8 cellular contexts compared by ENCODE assay signal in the genomic region with DNA sequence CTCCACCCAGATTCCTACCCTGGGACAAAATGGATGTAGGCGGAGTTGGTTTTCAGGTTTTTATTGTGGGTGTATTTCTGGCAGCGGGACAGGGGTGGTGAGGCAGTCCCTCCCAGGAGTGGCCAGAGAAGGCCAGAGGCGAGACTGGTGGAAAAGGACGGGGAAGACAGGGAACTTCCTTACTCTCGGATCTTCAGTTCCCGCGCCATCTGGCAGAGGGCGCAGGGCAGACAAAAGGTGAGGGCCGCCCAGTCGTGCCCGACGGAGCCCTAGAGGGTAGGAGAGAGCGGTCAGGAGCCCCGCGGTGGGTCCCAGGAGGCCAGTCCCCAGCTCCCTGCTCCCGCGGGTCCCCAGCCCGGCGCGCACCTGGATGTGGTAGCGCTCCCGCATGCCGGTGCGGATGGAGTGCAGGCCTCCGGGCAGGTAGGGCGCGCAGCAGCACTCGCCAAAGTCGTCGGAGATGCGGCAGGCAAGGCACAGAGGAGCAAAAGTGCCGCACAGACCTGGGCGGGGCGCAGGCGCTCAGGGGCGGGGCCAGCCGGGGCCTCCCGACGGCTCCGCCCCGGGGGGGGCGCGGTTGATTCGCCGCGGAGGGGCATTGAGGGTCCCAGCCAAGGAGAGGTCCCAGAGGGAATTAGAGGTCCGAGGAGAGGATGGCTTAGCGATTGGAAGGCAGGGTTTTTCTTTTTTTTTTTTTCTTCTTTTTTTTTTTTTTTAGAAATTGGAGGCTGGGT. TPM values are rescaled to one million over a fixed set of nuclear protein-coding genes. Genes with fewer than 3 reads are reported as not detected.
A peak's percentile ranks its signal among the peaks of the same experiment; 100 is the strongest.
DNase-seq lines count a peak whose midpoint lies in the region; TF ChIP-seq lines count a peak whose summit lies in the region.

No MANE protein-coding gene starts in this region.

- H3K27me3 Mint-ChIP-seq in activated T-cell treated with anti-CD3 and anti-CD28 coated beads, Interleukin-2, amount 50 U/mL, for 24 hours: peaks cover 48% of the 10 kb centered on the region
- H3K27me3 Mint-ChIP-seq in nephron progenitor cell (ENCODE audit: low read depth, poor library complexity): peaks cover 44% of the 10 kb centered on the region

- 1% methylated on average over 48 of the region's 48 CpGs for WGBS in HUES64

- peak overlapping the region; percentile 78 for H3K4me2 ChIP-seq in OCI-LY7 (ENCODE audit: low read length)
- H3K4me2 ChIP-seq in fibroblast of lung (ENCODE audit: extremely low read depth, insufficient read depth, low read length): peak overlapping the region; percentile 77

- H2AFZ ChIP-seq in OCI-LY7 (ENCODE audit: low read length): peak overlapping the region; percentile 78
- peak overlapping the region; percentile 52 for H2AFZ ChIP-seq in fibroblast of lung (ENCODE audit: low read length)

- H3K9ac ChIP-seq in HUES64 (ENCODE audit: low read depth, low read length) (peak overlapping the region; percentile 95), fibroblast of lung (ENCODE audit: insufficient read depth, low read length) (no peak overlapping the region), subcutaneous abdominal adipose tissue (ENCODE audit: low read length in 5 of 5) (peak overlapping the region in 2 of 5 donors; percentile 59 to 64)

- peak; percentile 32 for DNase-seq in DMS 273 treated with DMSO at 0.1 percent for 48 hours (lab: John Stamatoyannopoulos, UW)
- peak; percentile 77 for DNase-seq in OCI-LY7 (ENCODE audit: low spot score)
- peak; percentile 83 for DNase-seq in activated T-cell treated with anti-CD3 and anti-CD28 coated beads, Interleukin-2, amount 50 U/mL, for 24 hours
- DNase-seq in fibroblast of lung (ENCODE audit: low read depth in 2 of 2): peak; percentile 30 to 40
- peak; percentile 82 for DNase-seq in nephron progenitor cell
- DNase-seq in occipital lobe (lab: John Stamatoyannopoulos, UW): no peak

- peak overlapping the region; percentile 64 for H3K4me3 Mint-ChIP-seq in activated T-cell treated with anti-CD3 and anti-CD28 coated beads, Interleukin-2, amount 50 U/mL, for 24 hours
- H3K4me3 Mint-ChIP-seq in nephron progenitor cell: peak overlapping the region; percentile 84

- no peak overlapping the region for H3K27ac Mint-ChIP-seq in activated T-cell treated with anti-CD3 and anti-CD28 coated beads, Interleukin-2, amount 50 U/mL, for 24 hours
- H3K27ac Mint-ChIP-seq in nephron progenitor cell: peak overlapping the region; percentile 80

- CTCF ChIA-PET in OCI-LY7 (lab: Charles Lee; ENCODE audit: unreplicated experiment): no interaction called here

- peak overlapping the region; percentile 86; the same call in 1 of the 2 replicates for H3K27ac ChIP-seq in HUES64 (ENCODE audit: low read depth, low read length)
- H3K27ac ChIP-seq in OCI-LY7 (ENCODE audit: low read depth, low read length, poor library complexity, severe bottlenecking): no peak overlapping the region
- H3K27ac ChIP-seq in fibroblast of lung (ENCODE audit: insufficient read depth, low read length): no peak overlapping the region
- H3K27ac ChIP-seq in subcutaneous abdominal adipose tissue (ENCODE audit: low read depth, low read length): no peak overlapping the region

- H3K36me3 ChIP-seq in HUES64 (ENCODE audit: insufficient read depth, low read length) (no peaks in the 10 kb centered on the region), OCI-LY7 (ENCODE audit: insufficient read depth, low read length) (no peaks in the 10 kb centered on the region), fibroblast of lung (ENCODE audit: control insufficient read depth, insufficient read depth, low read length) (no peaks in the 10 kb centered on the region), subcutaneous abdominal adipose tissue (ENCODE audit: control insufficient read depth in 5 of 5, insufficient read depth in 5 of 5, low read length in 5 of 5) (no peaks in the 10 kb centered on the region)

- H3K79me2 ChIP-seq in OCI-LY7 (ENCODE audit: insufficient read depth, low read depth, low read length): no peaks in the 10 kb centered on the region
- H3K79me2 ChIP-seq in fibroblast of lung (ENCODE audit: control insufficient read depth, insufficient read depth, low read length): no peaks in the 10 kb centered on the region

- peaks cover 7% of the 10 kb centered on the region for H3K4me1 Mint-ChIP-seq in activated T-cell treated with anti-CD3 and anti-CD28 coated beads, Interleukin-2, amount 50 U/mL, for 24 hours (ENCODE audit: low read depth)
- peaks cover 33% of the 10 kb centered on the region for H3K4me1 Mint-ChIP-seq in nephron progenitor cell

- POLR2A ChIA-PET in OCI-LY7 (lab: Charles Lee): no interaction called here

- peak; percentile 77 for TF ChIP-seq CTCF in OCI-LY7 (conservative IDR thresholded peaks at IDR 0.05; ENCODE audit: low read length)
- peak; percentile 42 to 44 for TF ChIP-seq CTCF in fibroblast of lung (conservative IDR thresholded peaks at IDR 0.05 in 1 of 2, IDR thresholded peaks at IDR 0.05 in 1 of 2; ENCODE audit: low read depth in 1 of 2, low read length in 2 of 2)
- peak; percentile 48 for TF ChIP-seq CTCF in nephron progenitor cell (IDR thresholded peaks at IDR 0.05)

- H3K9me3 ChIP-seq in HUES64 (ENCODE audit: insufficient read depth, low read depth, low read length): no peaks in the 10 kb centered on the region
- H3K9me3 ChIP-seq in OCI-LY7 (ENCODE audit: low read length): no peaks in the 10 kb centered on the region
- H3K9me3 ChIP-seq in fibroblast of lung (ENCODE audit: control insufficient read depth, insufficient read depth, low read depth, low read length): no peaks in the 10 kb centered on the region
- H3K9me3 ChIP-seq in subcutaneous abdominal adipose tissue (ENCODE audit: control insufficient read depth in 5 of 5, low read length in 5 of 5): no peaks in the 10 kb centered on the region

- H3K9me3 Mint-ChIP-seq in activated T-cell treated with anti-CD3 and anti-CD28 coated beads, Interleukin-2, amount 50 U/mL, for 24 hours: no peaks in the 10 kb centered on the region
- no peaks in the 10 kb centered on the region for H3K9me3 Mint-ChIP-seq in nephron progenitor cell

- H3K9me2 ChIP-seq in OCI-LY7 (ENCODE audit: insufficient read depth, low read length): no peaks in the 10 kb centered on the region

- H4K20me1 ChIP-seq in OCI-LY7 (ENCODE audit: insufficient read depth, low read length): no peaks in the 10 kb centered on the region
- no peaks in the 10 kb centered on the region for H4K20me1 ChIP-seq in fibroblast of lung (ENCODE audit: control insufficient read depth, extremely low read depth, insufficient read depth, low read length)

- peaks cover 25% of the 10 kb centered on the region for H3K27me3 ChIP-seq in HUES64 (ENCODE audit: insufficient read depth, low read length)
- H3K27me3 ChIP-seq in fibroblast of lung (ENCODE audit: control insufficient read depth, insufficient read depth, low read length): peaks cover 25% of the 10 kb centered on the region
- H3K27me3 ChIP-seq in subcutaneous abdominal adipose tissue (ENCODE audit: control insufficient read depth in 5 of 5, insufficient read depth in 4 of 5, low read length in 5 of 5): peaks cover 9 to 19% (median 14%) of the 10 kb centered on the region in 5 donors

- intact Hi-C loops in OCI-LY7 (cut with micrococcal nuclease; ENCODE audit: unreplicated experiment): no loop called here

- BruUV-seq in OCI-LY7 (replicated peaks; lab: Mats Ljungman, UMichigan): no TSS peak

- no peaks in the 10 kb centered on the region for H3K36me3 Mint-ChIP-seq in activated T-cell treated with anti-CD3 and anti-CD28 coated beads, Interleukin-2, amount 50 U/mL, for 24 hours (ENCODE audit: low read depth)
- H3K36me3 Mint-ChIP-seq in nephron progenitor cell (ENCODE audit: low read depth): no peaks in the 10 kb centered on the region

- peak overlapping the region; percentile 85 for H3K4me3 ChIP-seq in HUES64 (ENCODE audit: low read length)
- peak overlapping the region; percentile 64 for H3K4me3 ChIP-seq in OCI-LY7 (ENCODE audit: low read depth, low read length, poor library complexity, severe bottlenecking)
- peak overlapping the region; percentile 23 to 47 (median 30) for H3K4me3 ChIP-seq in fibroblast of lung (replicated peaks in 1 of 4; ENCODE audit: control extremely low read depth in 1 of 4, insufficient read depth in 1 of 4, low read depth in 3 of 4, low read length in 4 of 4)
- H3K4me3 ChIP-seq in subcutaneous abdominal adipose tissue (ENCODE audit: low read depth in 1 of 5, low read length in 5 of 5): peak overlapping the region in 4 of 5 donors; percentile 42 to 68 (median 60)

- H3K4me1 ChIP-seq in HUES64 (ENCODE audit: insufficient read depth, low read length) (no peaks in the 10 kb centered on the region), OCI-LY7 (ENCODE audit: insufficient read depth, low read length, poor library complexity, severe bottlenecking) (peaks cover 9% of the 10 kb centered on the region), fibroblast of lung (ENCODE audit: control insufficient read depth, extremely low read depth, insufficient read depth, low read length) (no peaks in the 10 kb centered on the region), subcutaneous abdominal adipose tissue (ENCODE audit: control insufficient read depth in 5 of 5, insufficient read depth in 5 of 5, low read length in 5 of 5) (peaks cover 2 to 9% (median 8%) of the 10 kb centered on the region in 5 donors)

RNA-seq across cellular contexts. Expression of a gene that starts 3.0 kb away (rescaled TPM):
- polyA plus RNA-seq in HUES64 (2013, experiment 1 of 2): 20.1 TPM
- 29.5 TPM for polyA plus RNA-seq in HUES64 (2013, experiment 2 of 2)
- not detected in 2 replicates for total RNA-seq in OCI-LY7 (2014; rRNA removed; shearing (Covaris generic))
- total RNA-seq in OCI-LY7 (2022) (0.81 and 0.95 TPM in 2 replicates), fibroblast of lung (not detected in 2 replicates), occipital lobe (not detected)
- not detected in 2 replicates for polyA plus RNA-seq in fibroblast of lung
- 0.31 and 0.36 TPM in 2 replicates for polyA plus RNA-seq in fibroblast of lung (2012)
- polyA minus RNA-seq in fibroblast of lung (ENCODE audit: low replicate concordance): not detected in 2 replicates

RNA-seq across cellular contexts. Expression of a gene that starts 40.0 kb away (rescaled TPM):
- polyA plus RNA-seq in HUES64 (2013, experiment 1 of 2): 3.1 TPM
- polyA plus RNA-seq in HUES64 (2013, experiment 2 of 2): 4.2 TPM
- total RNA-seq in OCI-LY7 (2014; rRNA removed; shearing (Covaris generic)): 11.5 and 21.2 TPM in 2 replicates
- total RNA-seq in OCI-LY7 (2022): 35.6 and 39.3 TPM in 2 replicates
- total RNA-seq in fibroblast of lung: 0.51 and 1.7 TPM in 2 replicates
- 1.1 and 2.7 TPM in 2 replicates for polyA plus RNA-seq in fibroblast of lung
- polyA plus RNA-seq in fibroblast of lung (2012): 1.8 and 6.1 TPM in 2 replicates
- polyA minus RNA-seq in fibroblast of lung (ENCODE audit: low replicate concordance): 3.8 and 9.6 TPM in 2 replicates
- 9.2 TPM for total RNA-seq in occipital lobe

RNA-seq across cellular contexts. Expression of a gene that starts 55.6 kb away (rescaled TPM):
- polyA plus RNA-seq in HUES64 (2013, experiment 1 of 2): not detected
- polyA plus RNA-seq in HUES64 (2013, experiment 2 of 2): not detected
- not detected in 2 replicates for total RNA-seq in OCI-LY7 (2014; rRNA removed; shearing (Covaris generic))
- not detected in 2 replicates for total RNA-seq in OCI-LY7 (2022)
- total RNA-seq in fibroblast of lung: not detected in 2 replicates
- not detected in 2 replicates for polyA plus RNA-seq in fibroblast of lung
- not detected in 2 replicates for polyA plus RNA-seq in fibroblast of lung (2012)
- polyA minus RNA-seq in fibroblast of lung (ENCODE audit: low replicate concordance): not detected in 2 replicates
- total RNA-seq in occipital lobe: 0.31 TPM

Comparison
In these comparisons a context has a peak if more than half of its experiments do, and no peak if none do; other contexts are left out.
1. H3K4me3 ChIP-seq: peak in every context shown above with its lines; median percentile 85 in HUES64; 64 in OCI-LY7; 60 in subcutaneous abdominal adipose tissue; 30 in fibroblast of lung.